ENCODE assay signal across 18 cellular contexts in the genomic region with DNA sequence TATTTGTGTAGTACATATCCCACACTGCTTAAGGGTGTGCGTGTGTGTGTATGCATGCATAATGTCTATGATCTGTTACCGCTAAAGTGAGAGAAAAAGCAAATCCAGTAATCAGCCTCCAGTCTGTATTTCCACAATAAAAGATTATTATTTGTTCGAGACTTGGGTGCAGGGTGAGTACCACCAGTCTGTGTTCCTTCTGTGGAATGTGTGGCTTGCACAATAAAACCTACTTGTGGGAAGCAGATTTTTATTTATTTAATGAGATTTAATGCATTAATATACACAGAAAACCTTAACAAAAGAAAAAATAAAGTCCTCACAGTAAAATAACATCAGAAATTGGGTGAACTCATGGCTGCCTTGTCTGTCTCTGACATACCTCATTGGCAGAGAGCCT.
"Had no signal": no experiment of that assay in that cellular context is flagged by ENCODE, and none has a peak within 500 bp of the region (broad histone marks: within the 10 kb centered on the region; RNA-seq: fewer than 3 reads in every experiment).

No MANE protein-coding gene starts in this region.

- H3K9me3 ChIP-seq: colonic mucosa, gastrocnemius medialis, right atrium auricular region, transverse colon had no signal

- H3K4me1 ChIP-seq: colonic mucosa, gastrocnemius medialis, right atrium auricular region, transverse colon had no signal

- H3K27me3 ChIP-seq: colonic mucosa, gastrocnemius medialis, right atrium auricular region, transverse colon had no signal

- H3K27ac ChIP-seq: colonic mucosa, gastrocnemius medialis, right atrium auricular region, transverse colon, WERI-Rb-1 had no signal

- H3K4me3 ChIP-seq: colonic mucosa, gastrocnemius medialis, right atrium auricular region, transverse colon had no signal

- DNase-seq: activated CD4-positive, alpha-beta memory T cell treated with anti-CD3 and anti-CD28 coated beads for 36 hours; activated CD4-positive, alpha-beta T cell treated with anti-CD3 and anti-CD28 coated beads for 36 hours; activated CD8-positive, alpha-beta memory T cell treated with anti-CD3 and anti-CD28 coated beads, Interleukin-2, amount 10 ng/mL, durations not matched to agents 7 days and 5 days; activated naive CD4-positive, alpha-beta T cell treated with anti-CD3 and anti-CD28 coated beads, Interleukin-2, amount 10 ng/mL, durations not matched to agents 7 days and 5 days; activated T-cell treated with anti-CD3 and anti-CD28 coated beads, Interleukin-2, amount 50 U/mL, for 1 hour; caudate nucleus; colonic mucosa; gastrocnemius medialis; left colon; naive thymus-derived CD4-positive, alpha-beta T cell; posterior cingulate gyrus; small intestine; stimulated activated CD4-positive, alpha-beta T cell treated with anti-CD3 and anti-CD28 coated beads, Interleukin-4, amount 100 ng/mL, for 24 hours; stimulated activated naive CD4-positive, alpha-beta T cell; transverse colon; WERI-Rb-1 had no signal

- H3K36me3 ChIP-seq: colonic mucosa, gastrocnemius medialis, right atrium auricular region, transverse colon, WERI-Rb-1 had no signal

- ATAC-seq: activated CD4-positive, alpha-beta T cell treated with anti-CD3 and anti-CD28 coated beads for 36 hours; activated CD8-positive, alpha-beta memory T cell treated with anti-CD3 and anti-CD28 coated beads, Interleukin-2, amount 10 ng/mL, durations not matched to agents 7 days and 5 days; esophagus mucosa; gastrocnemius medialis; left colon; naive thymus-derived CD4-positive, alpha-beta T cell had no signal
